ENCODE assay signal across 16 cellular contexts in the genomic region with DNA sequence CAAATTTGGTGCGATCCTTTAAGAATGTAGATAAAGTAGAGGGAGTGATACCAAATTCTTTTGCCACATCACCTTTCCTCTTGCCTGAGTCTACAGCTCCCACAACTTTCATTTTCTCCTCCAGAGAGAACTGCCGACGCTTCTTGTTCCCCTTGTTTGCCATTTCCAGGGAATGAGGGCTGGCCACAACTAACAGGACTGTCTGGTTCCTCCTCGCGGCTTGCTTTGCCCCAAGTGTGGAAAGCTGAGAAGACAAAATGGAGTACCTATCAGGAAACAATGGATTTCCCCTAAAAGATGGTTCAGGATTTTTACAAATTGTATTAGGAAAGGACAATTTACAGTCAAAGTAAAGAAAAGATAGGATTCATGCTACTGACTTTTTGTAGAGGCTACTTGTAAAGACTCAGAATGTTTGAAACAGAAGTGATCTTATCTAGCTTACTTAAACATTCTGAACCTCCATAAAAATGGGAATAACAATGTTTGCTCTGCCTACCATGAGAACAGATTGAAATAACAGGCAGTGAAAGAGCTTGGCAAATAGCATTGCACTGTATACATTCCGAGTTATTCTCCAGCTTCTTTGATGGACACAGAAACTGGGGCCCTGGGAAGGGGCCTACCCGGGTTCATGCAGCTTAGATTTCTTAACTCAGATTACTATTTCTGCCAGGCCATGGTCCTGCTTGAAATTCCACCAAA. TPM values are rescaled to one million over a fixed set of nuclear protein-coding genes. Genes with fewer than 3 reads are reported as not detected.
DNase-seq lines count a peak whose midpoint lies in the region; TF ChIP-seq lines count a peak whose summit lies in the region.
"Had no signal": no experiment of that assay in that cellular context is flagged by ENCODE, and none has a peak within 500 bp of the region (broad histone marks: within the 10 kb centered on the region; RNA-seq: fewer than 3 reads in every experiment).

No MANE protein-coding gene starts in this region.

- H3K9ac ChIP-seq in stomach smooth muscle (ENCODE audit: low read length in 2 of 2), result no peak overlapping the region
- H3K9ac ChIP-seq: BLaER1 had no signal

- H3K9me3 ChIP-seq in BE2C (no peaks in the 10 kb centered on the region), hepatocyte (ENCODE audit: low read depth) (no peaks in the 10 kb centered on the region), stomach smooth muscle (ENCODE audit: control insufficient read depth in 2 of 2, low read length in 2 of 2) (no peaks in the 10 kb centered on the region)
- H3K9me3 ChIP-seq: BLaER1, MG63 had no signal

- H3K27me3 ChIP-seq in BE2C (no peaks in the 10 kb centered on the region), hepatocyte (no peaks in the 10 kb centered on the region), stomach smooth muscle (ENCODE audit: control insufficient read depth in 1 of 2, insufficient read depth in 2 of 2, low read length in 2 of 2) (no peaks in the 10 kb centered on the region)
- H3K27me3 ChIP-seq: BLaER1, MG63 had no signal

- no peaks in the 10 kb centered on the region for H3K9me2 ChIP-seq in hepatocyte (replicated peaks; ENCODE audit: insufficient read depth)

- no peaks in the 10 kb centered on the region for H4K20me1 ChIP-seq in hepatocyte (ENCODE audit: insufficient read depth, poor library complexity, severe bottlenecking)

- DNase-seq in BE2C, result no peak
- DNase-seq in hepatocyte (ENCODE audit: low spot score), result no peak
- no peak for DNase-seq in AG08395 (ENCODE audit: low spot score)
- no peak for DNase-seq in HuH-7.5 (ENCODE audit: low spot score)
- no peak for DNase-seq in activated CD4-positive, alpha-beta T cell treated with anti-CD3 and anti-CD28 coated beads, Interleukin-2, amount 50 U/mL, for 4 hours
- DNase-seq in RKO (ENCODE audit: low spot score), result no peak
- DNase-seq: HFFc6, KG1, MG63, NCI-H1092 treated with DMSO at 0.1 percent for 48 hours, NCI-H1694 treated with DMSO at 0.1 percent for 48 hours, NCI-H774, SHP77 treated with DMSO at 0.1 percent for 48 hours had no signal

- 69% methylated on average over 7 of the region's 7 CpGs for WGBS in hepatocyte (ENCODE audit: low lambda C conversion rate, missing lambda C conversion rate)

- no peak overlapping the region for H2AFZ ChIP-seq in hepatocyte

- peak overlapping the region; percentile 59 for H3K4me2 ChIP-seq in hepatocyte
- H3K4me2 ChIP-seq: BLaER1 had no signal

- H3K36me3 ChIP-seq in BE2C (no peaks in the 10 kb centered on the region), hepatocyte (replicated peaks; ENCODE audit: insufficient read depth, low read depth) (no peaks in the 10 kb centered on the region), stomach smooth muscle (ENCODE audit: control insufficient read depth in 2 of 2, insufficient read depth in 2 of 2, low read length in 2 of 2) (peaks cover 11 to 14% of the 10 kb centered on the region in 2 donors)

- H3K4me1 ChIP-seq in BE2C (peaks cover 15% of the 10 kb centered on the region), hepatocyte (ENCODE audit: insufficient read depth) (peaks cover 17% of the 10 kb centered on the region), stomach smooth muscle (ENCODE audit: control insufficient read depth, insufficient read depth, low read length) (peaks cover 15% of the 10 kb centered on the region)

- TF ChIP-seq CTCF in BE2C (IDR thresholded peaks at IDR 0.05; ENCODE audit: low read depth, low read length), result no peak
- no peak for TF ChIP-seq CTCF in hepatocyte (IDR thresholded peaks at IDR 0.05; ENCODE audit: poor library complexity)

- peak overlapping the region; percentile 14; the same call in 1 of the 2 replicates for H3K4me3 ChIP-seq in BE2C (ENCODE audit: low read depth, low read length)
- no peak overlapping the region for H3K4me3 ChIP-seq in hepatocyte
- no peak overlapping the region for H3K4me3 ChIP-seq in stomach smooth muscle (ENCODE audit: low read length in 2 of 2)
- H3K4me3 ChIP-seq: BLaER1, MG63 had no signal

- peaks cover 17% of the 10 kb centered on the region for H3K79me2 ChIP-seq in hepatocyte

- H3K27ac ChIP-seq in angular gyrus (ENCODE audit: low read depth, low read length) (peak overlapping the region; percentile 42), hepatocyte (peak overlapping the region; percentile 83), stomach smooth muscle (ENCODE audit: low read length) (peak overlapping the region; percentile 2)
- H3K27ac ChIP-seq: BLaER1 had no signal

RNA-seq across cellular contexts. Expression of a gene that starts 4.1 kb away (rescaled TPM):
- polyA plus RNA-seq in BE2C (2012; ENCODE audit: insufficient read depth, insufficient read length, low read depth), result 6.6 TPM
- 4.6 and 5.0 TPM in 2 replicates for total RNA-seq in hepatocyte
- polyA plus RNA-seq in hepatocyte, result 4.5 and 4.6 TPM in 2 replicates

RNA-seq across cellular contexts. Expression of a gene that starts 4.2 kb away (rescaled TPM):
- 57.6 TPM for polyA plus RNA-seq in BE2C (2012; ENCODE audit: insufficient read depth, insufficient read length, low read depth)
- 32.8 and 47.5 TPM in 2 replicates for total RNA-seq in hepatocyte
- polyA plus RNA-seq in hepatocyte, result 23.4 and 24.6 TPM in 2 replicates

RNA-seq across cellular contexts. Expression of a gene that starts 35.8 kb away (rescaled TPM):
- 4.6 TPM for polyA plus RNA-seq in BE2C (2012; ENCODE audit: insufficient read depth, insufficient read length, low read depth)
- 160 TPM in 2 replicates for total RNA-seq in hepatocyte
- 33.7 and 45.7 TPM in 2 replicates for polyA plus RNA-seq in hepatocyte

RNA-seq across cellular contexts. Expression of a gene that starts 51.7 kb away (rescaled TPM):
- polyA plus RNA-seq in BE2C (2012; ENCODE audit: insufficient read depth, insufficient read length, low read depth), result 0.11 TPM
- total RNA-seq in hepatocyte, result 3.6 and 4.6 TPM in 2 replicates
- 3.7 and 3.9 TPM in 2 replicates for polyA plus RNA-seq in hepatocyte
- total RNA-seq: HFFc6 had no signal

Comparison
In these comparisons a context has a peak if more than half of its experiments do, and no peak if none do; other contexts are left out.
1. H3K27ac ChIP-seq: peak in every context shown above with its lines; median percentile 83 in hepatocyte; 42 in angular gyrus; 2 in stomach smooth muscle.